20 cellular contexts compared by ENCODE assay signal in genomic region chr1:25760871-25761270, GRCh38.
"Had no signal": no experiment of that assay in that cellular context is flagged by ENCODE, and none has a peak within 500 bp of the region (broad histone marks: within the 10 kb centered on the region; RNA-seq: fewer than 3 reads in every experiment).

No MANE protein-coding gene starts in this region.

- H3K36me3 ChIP-seq: colonic mucosa, left ventricle myocardium inferior, vagina had no signal

- H3K36me3 Mint-ChIP-seq: memory B cell; natural killer cell; stimulated activated naive B cell treated with anti-CD40 and anti-IgM and Interleukin-4, amounts not matched to agents 10 μg/mL and 1 μg/mL and 100 μg/mL, for 72 hours had no signal

- H3K27ac Mint-ChIP-seq: activated CD4-positive, alpha-beta memory T cell treated with anti-CD3 and anti-CD28 coated beads, Interleukin-2, amount 10 ng/mL, durations not matched to agents 7 days and 5 days; activated naive CD4-positive, alpha-beta T cell treated with anti-CD3 and anti-CD28 coated beads, Interleukin-2, amount 10 ng/mL, durations not matched to agents 7 days and 5 days; activated T-cell treated with anti-CD3 and anti-CD28 coated beads, Interleukin-2, amount 50 U/mL, for 24 hours; memory B cell; natural killer cell; progenitor cell of endocrine pancreas; stimulated activated naive B cell treated with anti-CD40 and anti-IgM and Interleukin-4, amounts not matched to agents 10 μg/mL and 1 μg/mL and 100 μg/mL, for 72 hours had no signal

- H3K4me1 ChIP-seq: colonic mucosa had no signal

- H3K4me3 ChIP-seq: colonic mucosa, left ventricle myocardium inferior, mucosa of descending colon, skin epidermis, tibial artery, vagina had no signal

- H3K27me3 Mint-ChIP-seq: activated T-cell treated with anti-CD3 and anti-CD28 coated beads, Interleukin-2, amount 50 U/mL, for 24 hours had no signal

- DNase-seq: activated CD4-positive, alpha-beta memory T cell treated with anti-CD3 and anti-CD28 coated beads, Interleukin-2, amount 10 ng/mL, durations not matched to agents 7 days and 5 days; activated CD4-positive, alpha-beta T cell treated with anti-CD3 and anti-CD28 coated beads for 4 hours; activated naive CD4-positive, alpha-beta T cell treated with anti-CD3 and anti-CD28 coated beads, Interleukin-2, amount 10 ng/mL, durations not matched to agents 7 days and 5 days; activated T-cell treated with anti-CD3 and anti-CD28 coated beads, Interleukin-2, amount 50 U/mL, for 24 hours; colonic mucosa; foreskin fibroblast; left ventricle myocardium inferior; mucosa of descending colon; natural killer cell; nucleus accumbens; right cardiac atrium; stimulated activated CD4-positive, alpha-beta T cell treated with anti-CD3 and anti-CD28 coated beads, Interleukin-15, amount 100 ng/mL, for 24 hours; stimulated activated CD4-positive, alpha-beta T cell treated with anti-CD3 and anti-CD28 coated beads, Interleukin-4, amount 100 ng/mL, for 1 hour; stimulated activated naive B cell treated with anti-CD40 and anti-IgM and Interleukin-4, amounts not matched to agents 10 μg/mL and 1 μg/mL and 100 μg/mL, for 72 hours; T-helper 9 cell; tibial artery had no signal

- H3K27ac ChIP-seq: colonic mucosa, left ventricle myocardium inferior, skin epidermis, tibial artery, vagina had no signal

- ATAC-seq: mucosa of descending colon; natural killer cell; right cardiac atrium; stimulated activated naive B cell treated with anti-CD40 and anti-IgM and Interleukin-4, amounts not matched to agents 10 μg/mL and 1 μg/mL and 100 μg/mL, for 72 hours had no signal

- H3K27me3 ChIP-seq: colonic mucosa, tibial artery, vagina had no signal

- H3K4me1 Mint-ChIP-seq: activated CD4-positive, alpha-beta memory T cell treated with anti-CD3 and anti-CD28 coated beads, Interleukin-2, amount 10 ng/mL, durations not matched to agents 7 days and 5 days had no signal

- H3K4me3 Mint-ChIP-seq: activated CD4-positive, alpha-beta memory T cell treated with anti-CD3 and anti-CD28 coated beads, Interleukin-2, amount 10 ng/mL, durations not matched to agents 7 days and 5 days; activated naive CD4-positive, alpha-beta T cell treated with anti-CD3 and anti-CD28 coated beads, Interleukin-2, amount 10 ng/mL, durations not matched to agents 7 days and 5 days; activated T-cell treated with anti-CD3 and anti-CD28 coated beads, Interleukin-2, amount 50 U/mL, for 24 hours; memory B cell; natural killer cell; stimulated activated naive B cell treated with anti-CD40 and anti-IgM and Interleukin-4, amounts not matched to agents 10 μg/mL and 1 μg/mL and 100 μg/mL, for 72 hours had no signal

- H3K9me3 Mint-ChIP-seq: activated CD4-positive, alpha-beta memory T cell treated with anti-CD3 and anti-CD28 coated beads, Interleukin-2, amount 10 ng/mL, durations not matched to agents 7 days and 5 days; activated naive CD4-positive, alpha-beta T cell treated with anti-CD3 and anti-CD28 coated beads, Interleukin-2, amount 10 ng/mL, durations not matched to agents 7 days and 5 days; activated T-cell treated with anti-CD3 and anti-CD28 coated beads, Interleukin-2, amount 50 U/mL, for 24 hours; memory B cell; natural killer cell; stimulated activated naive B cell treated with anti-CD40 and anti-IgM and Interleukin-4, amounts not matched to agents 10 μg/mL and 1 μg/mL and 100 μg/mL, for 72 hours had no signal

- H3K9me3 ChIP-seq: colonic mucosa, left ventricle myocardium inferior, mucosa of descending colon, tibial artery, vagina had no signal
